In genomic region chr3:62644493-62644892, GRCh38 we compare ENCODE assay signal across 25 cellular contexts.
"Had no signal": no experiment of that assay in that cellular context is flagged by ENCODE, and none has a peak within 500 bp of the region (broad histone marks: within the 10 kb centered on the region; RNA-seq: fewer than 3 reads in every experiment).

No MANE protein-coding gene starts in this region.

- H3K27me3 ChIP-seq: neutrophil, ovary, right lobe of liver, sigmoid colon, stomach, thyroid gland, tibial nerve, upper lobe of left lung, vagina had no signal

- H3K9ac ChIP-seq: parathyroid adenoma had no signal

- H3K4me3 ChIP-seq: ovary, psoas muscle, right lobe of liver, sigmoid colon, stomach, thoracic aorta, thyroid gland, tibial nerve, upper lobe of left lung, vagina had no signal

- DNase-seq: natural killer cell; nucleus accumbens; ovary; posterior cingulate gyrus; psoas muscle; right cardiac atrium; right lobe of liver; sigmoid colon; small intestine; stimulated activated CD4-positive, alpha-beta T cell treated with anti-CD3 and anti-CD28 coated beads, Interleukin-15, amount 100 ng/mL, for 24 hours; stimulated activated CD4-positive, alpha-beta T cell treated with anti-CD3 and anti-CD28 coated beads, Interleukin-2, amount 100 ng/mL, for 24 hours; stimulated activated CD4-positive, alpha-beta T cell treated with anti-CD3 and anti-CD28 coated beads, Interleukin-2, amount 100 ng/mL, for 48 hours; stimulated activated CD4-positive, alpha-beta T cell treated with anti-CD3 and anti-CD28 coated beads, Interleukin-4, amount 100 ng/mL, for 24 hours; stimulated activated naive B cell treated with anti-CD40 and anti-IgM and Interleukin-4, amounts not matched to agents 10 μg/mL and 1 μg/mL and 100 μg/mL, for 72 hours; stimulated activated naive CD4-positive, alpha-beta T cell treated with Interleukin-2 at 50 U/mL for 16 hours; stomach; thyroid gland; trophoblast cell; upper lobe of left lung had no signal

- H3K27ac ChIP-seq: neutrophil, ovary, parathyroid adenoma, psoas muscle, right lobe of liver, sigmoid colon, stomach, thoracic aorta, thyroid gland, tibial nerve, upper lobe of left lung, vagina had no signal

- H3K79me2 ChIP-seq: parathyroid adenoma had no signal

- H3K4me1 ChIP-seq: parathyroid adenoma, psoas muscle, right lobe of liver, sigmoid colon, stomach, thyroid gland, tibial nerve, upper lobe of left lung, vagina had no signal

- H3K36me3 ChIP-seq: neutrophil, ovary, right lobe of liver, sigmoid colon, stomach, thoracic aorta, thyroid gland, tibial nerve, upper lobe of left lung, vagina had no signal

- H3K9me3 ChIP-seq: neutrophil, ovary, psoas muscle, right lobe of liver, sigmoid colon, stomach, thoracic aorta, thyroid gland, tibial nerve, upper lobe of left lung, vagina had no signal

- FAIRE-seq: small intestine, urothelium cell line had no signal

- H2AFZ ChIP-seq: parathyroid adenoma had no signal
